33 cellular contexts compared by ENCODE assay signal in genomic region chr6:782141-782540, GRCh38.
"Had no signal": no experiment of that assay in that cellular context is flagged by ENCODE, and none has a peak within 500 bp of the region (broad histone marks: within the 10 kb centered on the region; RNA-seq: fewer than 3 reads in every experiment).

No MANE protein-coding gene starts in this region.

- DNase-seq: activated CD4-positive, alpha-beta T cell treated with anti-CD3 and anti-CD28 coated beads for 4 hours; activated CD4-positive, alpha-beta T cell treated with anti-CD3 and anti-CD28 coated beads, Interleukin-2, amount 50 U/mL, for 4 hours; activated CD8-positive, alpha-beta memory T cell treated with anti-CD3 and anti-CD28 coated beads for 24 hours; activated CD8-positive, alpha-beta memory T cell treated with anti-CD3 and anti-CD28 coated beads, Interleukin-2, amount 50 U/mL, for 4 hours; activated gamma-delta T cell; activated naive CD4-positive, alpha-beta T cell treated with anti-CD3 and anti-CD28 coated beads, Interleukin-2, amount 10 ng/mL, durations not matched to agents 7 days and 5 days; activated naive CD8-positive, alpha-beta T cell treated with anti-CD3 and anti-CD28 coated beads, Interleukin-2, amount 10 ng/mL, durations not matched to agents 7 days and 5 days; activated T-cell treated with anti-CD3 and anti-CD28 coated beads, Interleukin-2, amount 50 U/mL, for 24 hours; amniotic stem cell; brain microvascular endothelial cell; dorsolateral prefrontal cortex; effector memory CD4-positive, alpha-beta T cell; gastrocnemius medialis; glutamatergic neuron; left lung; lower lobe of right lung; mesenchymal stem cell; naive thymus-derived CD8-positive, alpha-beta T cell; occipital lobe; psoas muscle; sigmoid colon; small intestine; stimulated activated CD4-positive, alpha-beta T cell treated with anti-CD3 and anti-CD28 coated beads, Interleukin-4, amount 100 ng/mL, for 24 hours; stomach; thyroid gland; upper lobe of right lung had no signal

- H2AFZ ChIP-seq: neural progenitor cell, parathyroid adenoma had no signal

- H3K9me3 ChIP-seq: gastrocnemius medialis, left lung, lower lobe of right lung, psoas muscle, sigmoid colon, stomach, thyroid gland, upper lobe of right lung had no signal

- FAIRE-seq: astrocyte, islet of Langerhans, small intestine had no signal

- H3K4me1 ChIP-seq: gastrocnemius medialis, left lung, lower lobe of right lung, neural progenitor cell, parathyroid adenoma, psoas muscle, sigmoid colon, stomach, thyroid gland, upper lobe of right lung had no signal

- H3K79me2 ChIP-seq: parathyroid adenoma had no signal

- H3K4me2 ChIP-seq: neural progenitor cell had no signal

- H3K9ac ChIP-seq: neural progenitor cell, parathyroid adenoma had no signal

- H3K27me3 ChIP-seq: brain microvascular endothelial cell, dorsolateral prefrontal cortex, gastrocnemius medialis, left lung, neural progenitor cell, sigmoid colon, stomach, thyroid gland, upper lobe of right lung had no signal

- H3K36me3 ChIP-seq: brain microvascular endothelial cell, gastrocnemius medialis, left lung, lower lobe of right lung, neural progenitor cell, sigmoid colon, stomach, thyroid gland, upper lobe of right lung had no signal

- H3K4me3 ChIP-seq: coronary artery, dorsolateral prefrontal cortex, gastrocnemius medialis, left lung, lower lobe of right lung, neural progenitor cell, psoas muscle, sigmoid colon, stomach, thyroid gland, upper lobe of right lung had no signal

- ATAC-seq: gastrocnemius medialis; left lung; lower lobe of right lung; naive thymus-derived CD8-positive, alpha-beta T cell; psoas muscle; stimulated activated effector memory CD8-positive, alpha-beta T cell treated with anti-CD3 and anti-CD28 coated beads, Interleukin-12 subunit alpha, Interleukin-12 subunit beta, amount 100 ng/mL, for 72 hours; upper lobe of right lung had no signal

- H3K27ac ChIP-seq: brain microvascular endothelial cell, coronary artery, dorsolateral prefrontal cortex, gastrocnemius medialis, left lung, lower lobe of right lung, neural progenitor cell, parathyroid adenoma, psoas muscle, sigmoid colon, stomach, thyroid gland, upper lobe of right lung, VCaP had no signal
